9 cellular contexts compared by ENCODE assay signal in genomic region chr16:11327277-11328171, GRCh38. TPM values are rescaled to one million over a fixed set of nuclear protein-coding genes. Genes with fewer than 3 reads are reported as not detected.
DNase-seq lines count a peak whose midpoint lies in the region; ATAC-seq and TF ChIP-seq lines count a peak whose summit lies in the region.
"Had no signal": no experiment of that assay in that cellular context is flagged by ENCODE, and none has a peak within 500 bp of the region (broad histone marks: within the 10 kb centered on the region; RNA-seq: fewer than 3 reads in every experiment).

No MANE protein-coding gene starts in this region.

- intact Hi-C loops in transverse colon (cut with DNase I; ENCODE audit: low total_unique reads): no loop called here

- no peak overlapping the region for H3K4me3 ChIP-seq in transverse colon
- H3K4me3 ChIP-seq: prostate gland had no signal

- H3K9me3 ChIP-seq in transverse colon: no peaks in the 10 kb centered on the region
- H3K9me3 ChIP-seq: prostate gland had no signal

- TF ChIP-seq POLR2A in transverse colon (IDR thresholded peaks at IDR 0.05): no peak

- no peak for TF ChIP-seq CTCF in transverse colon (IDR thresholded peaks at IDR 0.05)

- no peaks in the 10 kb centered on the region for H3K27me3 ChIP-seq in transverse colon

- DNase-seq in activated effector memory CD4-positive, alpha-beta T cell treated with anti-CD3 and anti-CD28 coated beads, Interleukin-2, amount 50 U/mL, for 16 hours: peak; percentile 70
- DNase-seq in activated effector memory CD4-positive, alpha-beta T cell treated with Interleukin-2 at 50 U/mL for 16 hours: no peak
- DNase-seq in central memory CD4-positive, alpha-beta T cell: peak; percentile 16
- DNase-seq in transverse colon: peak; percentile 53
- DNase-seq in NOMO-1 treated with DMSO at 0.1 percent for 48 hours (lab: John Stamatoyannopoulos, UW; ENCODE audit: unreplicated experiment): no peak
- no peak for DNase-seq in NCI-H1436 (lab: John Stamatoyannopoulos, UW)
- no peak for DNase-seq in NCI-H2107 (lab: John Stamatoyannopoulos, UW)

- peaks cover 2 to 20% (median 7%) of the 10 kb centered on the region in 4 donors for H3K4me1 ChIP-seq in transverse colon
- H3K4me1 ChIP-seq: prostate gland had no signal

- no peaks in the 10 kb centered on the region for H3K36me3 ChIP-seq in transverse colon
- H3K36me3 ChIP-seq: prostate gland had no signal

- peak; percentile 45 for ATAC-seq in HG03045 (IDR thresholded peaks at IDR 0.05; ENCODE audit: unreplicated experiment)

- TF ChIP-seq EP300 in transverse colon (IDR thresholded peaks at IDR 0.05; ENCODE audit: low read depth): no peak

- in situ Hi-C loops in transverse colon (cut with MboI; ENCODE audit: low pct_ligation_motif_present in 1 of 4, low pct_unique_long_range_greater_than_20kb in 1 of 4, low sequenced_read_pairs in 3 of 4): no loop called here

- WGBS in transverse colon (ENCODE audit: low coverage in 1 of 2), 2 donors: 67% methylated on average over 23 of the region's 23 CpGs; no CpG with 5 or more reads in 1 of the 2 donors

- H3K27ac ChIP-seq in transverse colon: peak overlapping the region; percentile 62 to 75 (median 63)
- H3K27ac ChIP-seq: prostate gland had no signal

RNA-seq across cellular contexts. Expression of gene RMI2, which starts 17.7 kb away (rescaled TPM):
- total RNA-seq in transverse colon: 1 to 10 TPM in 2 of 4 donors, not detected in 2; 2.3 to 2.9 TPM

RNA-seq across cellular contexts. Expression of gene PRM1, which starts 46.4 kb away (rescaled TPM):
- not detected for total RNA-seq in transverse colon

RNA-seq across cellular contexts. Expression of gene PRM2, which starts 51.2 kb away (rescaled TPM):
- total RNA-seq in transverse colon: not detected

RNA-seq across cellular contexts. Expression of gene PRM3, which starts 54.1 kb away (rescaled TPM):
- total RNA-seq in transverse colon: not detected
- total RNA-seq: prostate gland had no signal

RNA-seq across cellular contexts. Expression of gene TNP2, which starts 58.4 kb away (rescaled TPM):
- not detected for total RNA-seq in transverse colon
- total RNA-seq: prostate gland had no signal

Comparison
In these comparisons a context has a peak if more than half of its experiments do, and no peak if none do; other contexts are left out.
1. DNase-seq: peak in activated effector memory CD4-positive, alpha-beta T cell treated with anti-CD3 and anti-CD28 coated beads, Interleukin-2, amount 50 U/mL, for 16 hours (single experiment), central memory CD4-positive, alpha-beta T cell (single experiment) and transverse colon (single experiment); none in activated effector memory CD4-positive, alpha-beta T cell treated with Interleukin-2 at 50 U/mL for 16 hours (single experiment), NOMO-1 treated with DMSO at 0.1 percent for 48 hours (single experiment), NCI-H1436 (single experiment) and NCI-H2107 (single experiment).